Comparison of ENCODE assay signal across 1 cellular context in genomic region chr4:164512124-164512523, GRCh38.
TF ChIP-seq lines count a peak whose summit lies in the region.

No MANE protein-coding gene starts in this region.

TF ChIP-seq in GM12878, 131 proteins besides CTCF, POLR2A, EP300 and RAD21 (continued from another document):
- TF ChIP-seq ZNF592 (IDR thresholded peaks at IDR 0.05): no peak
- no peak for TF ChIP-seq SREBF2 (IDR thresholded peaks at IDR 0.05; ENCODE audit: low read length)
- TF ChIP-seq ZBTB4 (CRISPR knock-in tag; IDR thresholded peaks at IDR 0.05): no peak
- no peak for TF ChIP-seq USF1 (IDR thresholded peaks at IDR 0.05; ENCODE audit: borderline replicate concordance, extremely low read length, insufficient read depth, low read depth, low read length)
- TF ChIP-seq RCOR1 (conservative IDR thresholded peaks at IDR 0.05; ENCODE audit: low read depth, low read length): no peak
- no peak for TF ChIP-seq HSF1 (IDR thresholded peaks at IDR 0.05; ENCODE audit: low read depth, low read length)
- TF ChIP-seq STAT3 (IDR thresholded peaks at IDR 0.05; ENCODE audit: low read depth, low read length): no peak
- TF ChIP-seq ETV6 (conservative IDR thresholded peaks at IDR 0.05 in 1 of 2, IDR thresholded peaks at IDR 0.05 in 1 of 2; ENCODE audit: borderline replicate concordance in 1 of 2, low read depth in 1 of 2): no peak
